In the genomic region with DNA sequence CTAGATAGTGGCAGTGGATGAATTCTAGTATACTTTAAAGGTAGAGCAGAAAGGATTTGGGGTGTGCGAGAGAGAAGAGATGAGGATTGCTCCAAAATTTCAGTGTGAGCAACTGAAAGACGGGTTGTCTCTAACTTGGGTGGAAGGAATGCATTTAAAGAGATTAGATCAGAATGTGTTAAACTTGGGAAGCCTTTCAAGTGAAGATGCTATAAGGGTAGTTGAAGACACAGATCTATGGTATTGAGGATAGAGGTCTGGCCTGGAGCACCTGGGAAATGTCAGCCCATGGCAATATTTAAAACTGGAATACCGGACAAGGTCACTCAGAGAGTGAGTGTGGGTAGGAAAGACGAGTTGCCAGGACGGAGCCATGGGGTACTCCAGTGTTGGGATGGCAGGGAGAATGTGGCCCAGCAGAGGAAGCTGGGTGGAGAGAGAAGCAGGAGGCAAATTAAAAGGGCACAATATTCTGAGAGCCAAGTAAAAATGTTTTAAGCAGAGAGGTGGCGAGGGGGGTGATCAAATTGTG, we compare ENCODE assay signal across 6 cellular contexts.
"Had no signal": no experiment of that assay in that cellular context is flagged by ENCODE, and none has a peak within 500 bp of the region (broad histone marks: within the 10 kb centered on the region; RNA-seq: fewer than 3 reads in every experiment).

No MANE protein-coding gene starts in this region.

- H3K27ac Mint-ChIP-seq: GM23338, HFFc6 had no signal

- H3K36me3 ChIP-seq: HAP-1 had no signal

- H3K9me3 ChIP-seq: HAP-1 had no signal

- H3K4me2 ChIP-seq: GM23338 had no signal

- H3K4me3 ChIP-seq: GM23338, HAP-1, K562 had no signal

- H3K9me3 Mint-ChIP-seq: HFFc6 had no signal

- DNase-seq: HFFc6, IMR-90 had no signal

- ATAC-seq: GM23338, HCT116, K562 had no signal

- H3K4me3 Mint-ChIP-seq: GM23338, HFFc6 had no signal

- H2AFZ ChIP-seq: GM23338 had no signal
